In the genomic region with DNA sequence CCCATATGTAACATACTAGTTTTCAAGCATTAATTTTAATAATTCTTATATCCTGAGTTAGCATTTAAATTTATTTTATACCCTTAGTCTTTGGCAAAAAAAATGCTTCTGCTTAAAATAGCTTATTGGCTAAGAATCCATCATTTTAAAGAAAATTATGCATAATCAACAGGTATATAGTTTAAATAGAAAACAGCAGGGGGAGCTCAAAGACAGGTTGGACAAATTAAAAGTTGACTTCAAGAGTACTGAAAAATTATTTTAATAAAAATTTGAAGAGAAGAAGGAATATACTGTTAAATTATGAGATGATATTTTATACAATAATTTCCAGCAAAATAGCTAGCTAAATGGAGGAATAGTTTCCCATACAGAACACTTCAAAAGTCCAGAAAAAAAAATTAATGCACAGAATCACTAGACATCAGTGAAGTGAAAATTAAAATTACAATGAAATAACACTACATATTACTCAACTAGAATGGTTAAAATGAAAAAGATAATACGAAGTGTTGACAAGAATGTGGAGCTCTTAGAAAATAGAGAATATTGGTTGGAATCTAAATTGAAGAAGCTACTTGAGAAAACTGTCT, we compare ENCODE assay signal across 8 cellular contexts.
DNase-seq lines count a peak whose midpoint lies in the region; ATAC-seq and TF ChIP-seq lines count a peak whose summit lies in the region.

No MANE protein-coding gene starts in this region.

- H3K36me3 ChIP-seq in GM23248 (ENCODE audit: low read depth) (no peaks in the 10 kb centered on the region), suprapubic skin (no peaks in the 10 kb centered on the region), H7 (replicated peaks; ENCODE audit: control insufficient read depth, insufficient read depth, low read length) (no peaks in the 10 kb centered on the region)
- H3K36me3 ChIP-seq in CD8-positive, alpha-beta memory T cell (ENCODE audit: insufficient read depth, low read length) = no peaks in the 10 kb centered on the region

- 0 to 3% methylated on average over 1 of the region's 1 CpG for WGBS in GM23248 (ENCODE audit: low coverage in 1 of 2, low lambda C conversion rate in 2 of 2, missing lambda C conversion rate in 2 of 2), 2 experiments
- 67% methylated on average over 1 of the region's 1 CpG for WGBS in suprapubic skin

- no peak for TF ChIP-seq EP300 in suprapubic skin (IDR thresholded peaks at IDR 0.05)

- no peaks in the 10 kb centered on the region for H3K79me2 ChIP-seq in GM23248 (ENCODE audit: insufficient read depth)

- no peak overlapping the region for H3K9ac ChIP-seq in GM23248

- H3K36me3 Mint-ChIP-seq in CD8-positive, alpha-beta memory T cell = no peaks in the 10 kb centered on the region

- no peak for ATAC-seq in HG03521 (IDR thresholded peaks at IDR 0.05; ENCODE audit: unreplicated experiment)

- no peak overlapping the region for H3K27ac Mint-ChIP-seq in CD8-positive, alpha-beta memory T cell

- POLR2A ChIA-PET in CD8-positive, alpha-beta memory T cell (lab: Charles Lee) = no interaction called here

- H4K20me1 ChIP-seq in GM23248 (ENCODE audit: insufficient read depth) = no peaks in the 10 kb centered on the region

- H3K4me3 ChIP-seq in GM23248 (no peak overlapping the region), suprapubic skin (no peak overlapping the region), H7 (ENCODE audit: insufficient read depth, low read depth, low read length) (no peak overlapping the region)
- no peak overlapping the region for H3K4me3 ChIP-seq in CD8-positive, alpha-beta memory T cell (ENCODE audit: low read length)

- no peaks in the 10 kb centered on the region for H3F3A ChIP-seq in GM23248 (ENCODE audit: insufficient read depth)

- H3K27ac ChIP-seq in GM23248 (no peak overlapping the region), suprapubic skin (no peak overlapping the region)
- no peak overlapping the region for H3K27ac ChIP-seq in CD8-positive, alpha-beta memory T cell (ENCODE audit: low read depth, low read length)

- DNase-seq in GM23248 (peak; percentile 65), NCI-H446 treated with DMSO at 0.1 percent for 48 hours (lab: John Stamatoyannopoulos, UW) (peak; percentile 16), dermis blood vessel endothelial cell (peak; percentile 68), pons (ENCODE audit: low spot score) (peak; percentile 39), suprapubic skin (ENCODE audit: low spot score in 2 of 2) (no peak), H7 (no peak)
- DNase-seq in CD8-positive, alpha-beta memory T cell = no peak

- no peaks in the 10 kb centered on the region for H3K9me2 ChIP-seq in GM23248 (ENCODE audit: insufficient read depth)

- H3K4me3 Mint-ChIP-seq in CD8-positive, alpha-beta memory T cell = no peak overlapping the region

- H3K4me1 ChIP-seq in GM23248 (ENCODE audit: insufficient read depth) (no peaks in the 10 kb centered on the region), suprapubic skin (no peaks in the 10 kb centered on the region)
- H3K4me1 ChIP-seq in CD8-positive, alpha-beta memory T cell (ENCODE audit: insufficient read depth, low read length) = no peaks in the 10 kb centered on the region

- no peak overlapping the region for H2AFZ ChIP-seq in GM23248

- in situ Hi-C loops in GM23248 (cut with MboI) = no loop called here

- TF ChIP-seq POLR2A in suprapubic skin (IDR thresholded peaks at IDR 0.05) = no peak

- peaks cover 10% of the 10 kb centered on the region; the same call in 1 of the 2 replicates for H3K27me3 ChIP-seq in GM23248 (replicated peaks; ENCODE audit: insufficient read depth)
- H3K27me3 ChIP-seq in suprapubic skin = no peaks in the 10 kb centered on the region
- no peaks in the 10 kb centered on the region for H3K27me3 ChIP-seq in CD8-positive, alpha-beta memory T cell (ENCODE audit: insufficient read depth, low read length, poor library complexity, severe bottlenecking)
- no peaks in the 10 kb centered on the region for H3K27me3 ChIP-seq in H7 (ENCODE audit: control insufficient read depth, insufficient read depth, low read length)

- no peak overlapping the region for H3K4me2 ChIP-seq in GM23248 (ENCODE audit: unreplicated experiment)

- CTCF ChIA-PET in CD8-positive, alpha-beta memory T cell (lab: Charles Lee) = no interaction called here

- H3K9me3 ChIP-seq in GM23248 (ENCODE audit: low read depth) (no peaks in the 10 kb centered on the region), suprapubic skin (no peaks in the 10 kb centered on the region)
- H3K9me3 ChIP-seq in CD8-positive, alpha-beta memory T cell (ENCODE audit: low read length) = no peaks in the 10 kb centered on the region

- H3K27me3 Mint-ChIP-seq in CD8-positive, alpha-beta memory T cell = no peaks in the 10 kb centered on the region

- TF ChIP-seq CTCF in suprapubic skin (IDR thresholded peaks at IDR 0.05) = peak in 1 of 2 donors; percentile 2

- H3K9me3 Mint-ChIP-seq in CD8-positive, alpha-beta memory T cell = no peaks in the 10 kb centered on the region

- no peaks in the 10 kb centered on the region for H3K4me1 Mint-ChIP-seq in CD8-positive, alpha-beta memory T cell

Comparison
In these comparisons a context has a peak if more than half of its experiments do, and no peak if none do; other contexts are left out.
1. DNase-seq: peak in GM23248 (single experiment), NCI-H446 treated with DMSO at 0.1 percent for 48 hours (single experiment), dermis blood vessel endothelial cell (single experiment) and pons (single experiment); none in suprapubic skin (0 of 2), CD8-positive, alpha-beta memory T cell (0 of 5) and H7 (single experiment).